In genomic region chr5:159210846-159211245, GRCh38 we compare ENCODE assay signal across 10 cellular contexts. TPM values are rescaled to one million over a fixed set of nuclear protein-coding genes. Genes with fewer than 3 reads are reported as not detected.
A peak's percentile ranks its signal among the peaks of the same experiment; 100 is the strongest.
DNase-seq lines count a peak whose midpoint lies in the region; ATAC-seq and TF ChIP-seq lines count a peak whose summit lies in the region.
"Had no signal": no experiment of that assay in that cellular context is flagged by ENCODE, and none has a peak within 500 bp of the region (broad histone marks: within the 10 kb centered on the region; RNA-seq: fewer than 3 reads in every experiment).

No MANE protein-coding gene starts in this region.

- H3K4me3 ChIP-seq in HEK293 (ENCODE audit: low read depth, low read length): no peak overlapping the region

- TF ChIP-seq CTCF in CD4-positive, alpha-beta T cell (IDR thresholded peaks at IDR 0.05): no peak
- TF ChIP-seq CTCF in HEK293 (tag by site-specific recombination; IDR thresholded peaks at IDR 0.05): no peak

- peaks cover 44% of the 10 kb centered on the region for H3K4me1 Mint-ChIP-seq in CD4-positive, alpha-beta T cell (ENCODE audit: low read depth)
- H3K4me1 Mint-ChIP-seq in activated naive CD8-positive, alpha-beta T cell treated with anti-CD3 and anti-CD28 coated beads, Interleukin-2, amount 50 U/mL, for 24 hours: peaks cover 46% of the 10 kb centered on the region
- peaks cover 21 to 45% (median 37%) of the 10 kb centered on the region in 4 donors for H3K4me1 Mint-ChIP-seq in naive thymus-derived CD8-positive, alpha-beta T cell

- H3K9me3 ChIP-seq in CD4-positive, alpha-beta T cell (ENCODE audit: control insufficient read depth, low read length): no peaks in the 10 kb centered on the region
- H3K9me3 ChIP-seq in HEK293 (ENCODE audit: control insufficient read depth, insufficient read depth, low read depth, low read length): no peaks in the 10 kb centered on the region

- H3K36me3 Mint-ChIP-seq in CD4-positive, alpha-beta T cell (ENCODE audit: low read depth): peaks cover 37% of the 10 kb centered on the region
- H3K36me3 Mint-ChIP-seq in activated naive CD8-positive, alpha-beta T cell treated with anti-CD3 and anti-CD28 coated beads, Interleukin-2, amount 50 U/mL, for 24 hours (ENCODE audit: low read depth): peaks cover 19% of the 10 kb centered on the region
- H3K36me3 Mint-ChIP-seq in naive thymus-derived CD8-positive, alpha-beta T cell: no peaks in the 10 kb centered on the region

- POLR2A ChIA-PET in CD4-positive, alpha-beta T cell (lab: Charles Lee): no interaction called here
- POLR2A ChIA-PET in HEK293 (lab: Yijun Ruan, JAX): interaction anchor here (0.9 kb wide), 1 partner anchor 51 kb away, joined by 6 read pairs; no protein-coding TSS in a partner anchor
- POLR2A ChIA-PET in naive thymus-derived CD8-positive, alpha-beta T cell (lab: Charles Lee): interaction anchor here (1.4 kb wide), 1 partner anchor 13 kb away, joined by 3 read pairs; no protein-coding TSS in a partner anchor

- H3K9me3 Mint-ChIP-seq in CD4-positive, alpha-beta T cell: no peaks in the 10 kb centered on the region
- no peaks in the 10 kb centered on the region for H3K9me3 Mint-ChIP-seq in activated naive CD8-positive, alpha-beta T cell treated with anti-CD3 and anti-CD28 coated beads, Interleukin-2, amount 50 U/mL, for 24 hours
- no peaks in the 10 kb centered on the region for H3K9me3 Mint-ChIP-seq in naive thymus-derived CD8-positive, alpha-beta T cell

- peak overlapping the region; percentile 98 for H3K27ac Mint-ChIP-seq in CD4-positive, alpha-beta T cell
- peak overlapping the region; percentile 97 for H3K27ac Mint-ChIP-seq in activated naive CD8-positive, alpha-beta T cell treated with anti-CD3 and anti-CD28 coated beads, Interleukin-2, amount 50 U/mL, for 24 hours
- H3K27ac Mint-ChIP-seq in naive thymus-derived CD8-positive, alpha-beta T cell: peak overlapping the region in 9 of 10 donors; percentile 30 to 99 (median 94)

- no peak for DNase-seq in CD4-positive, alpha-beta T cell
- no peak for DNase-seq in activated naive CD8-positive, alpha-beta T cell treated with anti-CD3 and anti-CD28 coated beads, Interleukin-2, amount 50 U/mL, for 24 hours
- DNase-seq in naive thymus-derived CD8-positive, alpha-beta T cell: no peak
- DNase-seq in glomerular visceral epithelial cell (ENCODE audit: extremely low spot score): no peak
- no peak for DNase-seq in activated effector memory CD4-positive, alpha-beta T cell treated with anti-CD3 and anti-CD28 coated beads, Interleukin-2, amount 50 U/mL, for 16 hours
- DNase-seq: effector CD4-positive, alpha-beta T cell; Kasumi-1; NCI-H748 treated with DMSO at 0.1 percent for 48 hours had no signal

- H3K27me3 ChIP-seq in CD4-positive, alpha-beta T cell (ENCODE audit: control insufficient read depth, insufficient read depth, low read length): no peaks in the 10 kb centered on the region

- peaks cover 26% of the 10 kb centered on the region for H3K4me1 ChIP-seq in HEK293 (ENCODE audit: control insufficient read depth, insufficient read depth, low read length)

- peak overlapping the region; percentile 95 for H3K4me3 Mint-ChIP-seq in CD4-positive, alpha-beta T cell
- H3K4me3 Mint-ChIP-seq in activated naive CD8-positive, alpha-beta T cell treated with anti-CD3 and anti-CD28 coated beads, Interleukin-2, amount 50 U/mL, for 24 hours: peak overlapping the region; percentile 88
- H3K4me3 Mint-ChIP-seq in naive thymus-derived CD8-positive, alpha-beta T cell: peak overlapping the region; percentile 88 to 98 (median 94)

- ATAC-seq in CD4-positive, alpha-beta T cell (ENCODE audit: poor library complexity): no peak
- ATAC-seq in activated naive CD8-positive, alpha-beta T cell treated with anti-CD3 and anti-CD28 coated beads, Interleukin-2, amount 50 U/mL, for 24 hours: no peak
- no peak for ATAC-seq in naive thymus-derived CD8-positive, alpha-beta T cell
- ATAC-seq in HG02870 (IDR thresholded peaks at IDR 0.05; ENCODE audit: unreplicated experiment): no peak

- no peaks in the 10 kb centered on the region for H3K27me3 Mint-ChIP-seq in CD4-positive, alpha-beta T cell
- no peaks in the 10 kb centered on the region for H3K27me3 Mint-ChIP-seq in activated naive CD8-positive, alpha-beta T cell treated with anti-CD3 and anti-CD28 coated beads, Interleukin-2, amount 50 U/mL, for 24 hours
- H3K27me3 Mint-ChIP-seq in naive thymus-derived CD8-positive, alpha-beta T cell: no peaks in the 10 kb centered on the region

- CTCF ChIA-PET in CD4-positive, alpha-beta T cell (lab: Charles Lee): no interaction called here
- CTCF ChIA-PET in HEK293 (lab: Yijun Ruan, JAX): no interaction called here

- H3K27ac ChIP-seq in CD4-positive, alpha-beta T cell (ENCODE audit: low read depth, low read length): no peak overlapping the region
- peak overlapping the region; percentile 74; the same call in 1 of the 2 replicates for H3K27ac ChIP-seq in HEK293 (ENCODE audit: extremely low read depth, low read depth, low read length)

- intact Hi-C loops in CD4-positive, alpha-beta T cell (cut with DNase I, micrococcal nuclease): no loop called here

- H3K36me3 ChIP-seq in HEK293 (ENCODE audit: control insufficient read depth in 2 of 2, insufficient read depth in 1 of 2, low read length in 2 of 2): no peaks in the 10 kb centered on the region

TF ChIP-seq in HEK293, 187 proteins besides CTCF, POLR2A, EP300 and RAD21 (continues in another document):
- TF ChIP-seq ZXDB (tag by site-specific recombination; IDR thresholded peaks at IDR 0.05) (no peak; the same call in 1 of the 2 replicates), ZNF416 (tag by site-specific recombination; IDR thresholded peaks at IDR 0.05) (no peak), ZNF239 (tag by site-specific recombination; IDR thresholded peaks at IDR 0.05) (no peak), ZBTB7A (tag by site-specific recombination; IDR thresholded peaks at IDR 0.05; ENCODE audit: low read depth) (no peak), ZNF596 (tag by site-specific recombination; IDR thresholded peaks at IDR 0.05) (no peak), ZNF121 (tag by site-specific recombination; IDR thresholded peaks at IDR 0.05) (no peak), ZNF292 (tag by site-specific recombination; IDR thresholded peaks at IDR 0.05; ENCODE audit: borderline replicate concordance, low read depth) (no peak), ZNF521 (tag by site-specific recombination; IDR thresholded peaks at IDR 0.05) (no peak), WT1 (tag by site-specific recombination; IDR thresholded peaks at IDR 0.05) (peak; percentile 43; the same call in 1 of the 2 replicates), ZNF48 (tag by site-specific recombination; IDR thresholded peaks at IDR 0.05) (no peak), ZNF157 (tag by site-specific recombination; IDR thresholded peaks at IDR 0.05) (no peak), ZNF639 (tag by site-specific recombination; IDR thresholded peaks at IDR 0.05) (no peak), ZNF548 (tag by site-specific recombination; IDR thresholded peaks at IDR 0.05) (no peak), ZNF707 (tag by site-specific recombination; IDR thresholded peaks at IDR 0.05) (no peak), ZNF549 (tag by site-specific recombination; IDR thresholded peaks at IDR 0.05) (no peak), ZNF169 (tag by site-specific recombination; IDR thresholded peaks at IDR 0.05) (no peak), ZNF362 (tag by site-specific recombination; IDR thresholded peaks at IDR 0.05) (no peak), OSR2 (tag by site-specific recombination; IDR thresholded peaks at IDR 0.05) (peak; percentile 50), ZNF677 (tag by site-specific recombination; IDR thresholded peaks at IDR 0.05) (no peak), ZNF843 (tag by site-specific recombination; IDR thresholded peaks at IDR 0.05) (0 out of 2 replicates have a peak, but pooled peaks have one; percentile 31), KLF1 (tag by site-specific recombination; IDR thresholded peaks at IDR 0.05) (no peak), ZNF449 (tag by site-specific recombination; IDR thresholded peaks at IDR 0.05) (no peak)

RNA-seq across cellular contexts. Expression of gene RNF145, which starts 1.5 kb away (rescaled TPM):
- total RNA-seq in CD4-positive, alpha-beta T cell: 10 to 100 TPM; 83.7 to 94.4 TPM
- total RNA-seq in naive thymus-derived CD8-positive, alpha-beta T cell: 10 to 100 TPM; 46.8 to 54.2 TPM
- 10 to 100 TPM in 1 of 3 donors, 1 to 10 TPM in 2; 6.3 to 11.2 (median 7.4) TPM for polyA plus RNA-seq in naive thymus-derived CD8-positive, alpha-beta T cell

RNA-seq across cellular contexts. Expression of gene UBLCP1, which starts 52.2 kb away (rescaled TPM):
- total RNA-seq in CD4-positive, alpha-beta T cell: 10 to 100 TPM; 16.5 to 19.0 TPM
- total RNA-seq in naive thymus-derived CD8-positive, alpha-beta T cell: 10 to 100 TPM; 37.8 to 39.6 TPM
- 10 to 100 TPM; 60.7 to 68.4 (median 64.1) TPM for polyA plus RNA-seq in naive thymus-derived CD8-positive, alpha-beta T cell
